7 cellular contexts compared by ENCODE assay signal in the genomic region with DNA sequence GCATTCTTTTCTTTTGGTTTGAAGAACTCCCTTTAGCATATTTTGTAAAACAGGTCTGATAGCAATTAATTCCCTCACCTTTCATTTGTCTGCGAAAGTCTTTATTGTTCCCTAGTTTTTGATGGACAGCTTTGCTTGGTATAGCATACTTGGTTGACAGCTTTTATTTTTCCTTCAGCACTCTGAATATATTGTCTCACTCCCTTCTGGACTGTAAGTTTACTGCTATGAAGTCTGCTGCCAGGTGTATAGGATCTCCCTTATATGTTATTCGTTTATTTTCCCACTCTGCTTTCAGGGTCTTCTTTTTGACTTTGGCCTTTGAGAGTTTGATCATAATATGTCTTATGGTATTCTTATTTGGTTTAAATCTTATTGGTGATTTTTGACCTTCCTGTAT. TPM values are rescaled to one million over a fixed set of nuclear protein-coding genes. Genes with fewer than 3 reads are reported as not detected.
"Had no signal": no experiment of that assay in that cellular context is flagged by ENCODE, and none has a peak within 500 bp of the region (broad histone marks: within the 10 kb centered on the region; RNA-seq: fewer than 3 reads in every experiment).

No MANE protein-coding gene starts in this region.

- H3K27ac ChIP-seq: HL-60 had no signal

- H3K4me3 ChIP-seq: K562 had no signal

- H3K36me3 Mint-ChIP-seq: IgD-negative memory B cell had no signal

- H3K4me1 Mint-ChIP-seq: IgD-negative memory B cell had no signal

- ATAC-seq: HepG2, K562 had no signal

- DNase-seq: IMR-90, KBM-7, KG1 had no signal

- H3K27ac Mint-ChIP-seq: IgD-negative memory B cell had no signal

RNA-seq across cellular contexts. Expression of a gene that starts 47.7 kb away (rescaled TPM):
- polyA plus RNA-seq: HepG2, IgD-negative memory B cell, IMR-90, K562 had no signal
